Comparison of ENCODE assay signal across 1 cellular context in genomic region chr6:68144667-68145066, GRCh38.
TF ChIP-seq lines count a peak whose summit lies in the region.

No MANE protein-coding gene starts in this region.

TF ChIP-seq in H1, 55 proteins besides CTCF, POLR2A, EP300 and RAD21 (continued from another document):
- TF ChIP-seq, protein P1, sequence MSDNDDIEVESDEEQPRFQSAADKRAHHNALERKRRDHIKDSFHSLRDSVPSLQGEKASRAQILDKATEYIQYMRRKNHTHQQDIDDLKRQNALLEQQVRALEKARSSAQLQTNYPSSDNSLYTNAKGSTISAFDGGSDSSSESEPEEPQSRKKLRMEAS (IDR thresholded peaks at IDR 0.05), result no peak
- TF ChIP-seq CEBPB (IDR thresholded peaks at IDR 0.05; ENCODE audit: low read depth, low read length), result no peak
- TF ChIP-seq, protein P2, sequence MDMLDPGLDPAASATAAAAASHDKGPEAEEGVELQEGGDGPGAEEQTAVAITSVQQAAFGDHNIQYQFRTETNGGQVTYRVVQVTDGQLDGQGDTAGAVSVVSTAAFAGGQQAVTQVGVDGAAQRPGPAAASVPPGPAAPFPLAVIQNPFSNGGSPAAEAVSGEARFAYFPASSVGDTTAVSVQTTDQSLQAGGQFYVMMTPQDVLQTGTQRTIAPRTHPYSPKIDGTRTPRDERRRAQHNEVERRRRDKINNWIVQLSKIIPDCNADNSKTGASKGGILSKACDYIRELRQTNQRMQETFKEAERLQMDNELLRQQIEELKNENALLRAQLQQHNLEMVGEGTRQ (IDR thresholded peaks at IDR 0.05; ENCODE audit: low read length), result no peak
- no peak for TF ChIP-seq SP1 (IDR thresholded peaks at IDR 0.05; ENCODE audit: low read depth, low read length)
